20 cellular contexts compared by ENCODE assay signal in genomic region chr7:143397710-143398530, GRCh38. TPM values are rescaled to one million over a fixed set of nuclear protein-coding genes. Genes with fewer than 3 reads are reported as not detected.
DNase-seq lines count a peak whose midpoint lies in the region; ATAC-seq and TF ChIP-seq lines count a peak whose summit lies in the region.
"Had no signal": no experiment of that assay in that cellular context is flagged by ENCODE, and none has a peak within 500 bp of the region (broad histone marks: within the 10 kb centered on the region; RNA-seq: fewer than 3 reads in every experiment).

No MANE protein-coding gene starts in this region.

- no peaks in the 10 kb centered on the region for H3K79me1 ChIP-seq in H9 (ENCODE audit: insufficient read depth, low read depth, low read length, poor library complexity, severe bottlenecking)

- no peak overlapping the region for H3K4ac ChIP-seq in H9 (ENCODE audit: low read depth, low read length)

- H3K4me1 Mint-ChIP-seq in activated naive CD8-positive, alpha-beta T cell (ENCODE audit: low read depth) = peaks cover 22% of the 10 kb centered on the region
- peaks cover 5% of the 10 kb centered on the region for H3K4me1 Mint-ChIP-seq in activated naive CD8-positive, alpha-beta T cell treated with anti-CD3 and anti-CD28 coated beads, Interleukin-2, amount 50 U/mL, for 24 hours
- H3K4me1 Mint-ChIP-seq in H9 (no peaks in the 10 kb centered on the region), endodermal cell (no peaks in the 10 kb centered on the region)
- H3K4me1 Mint-ChIP-seq in stimulated activated effector memory CD8-positive, alpha-beta T cell treated with anti-CD3 and anti-CD28 coated beads, Interleukin-12 subunit alpha, Interleukin-12 subunit beta, amount 100 ng/mL, for 72 hours = peaks cover 17% of the 10 kb centered on the region

- TF ChIP-seq CTCF in H9 (conservative IDR thresholded peaks at IDR 0.05) = no peak
- TF ChIP-seq CTCF in endodermal cell (conservative IDR thresholded peaks at IDR 0.05) = no peak

- H3K4me1 ChIP-seq in H9 (ENCODE audit: insufficient read depth, low read length) (no peaks in the 10 kb centered on the region), endodermal cell (ENCODE audit: control insufficient read depth, insufficient read depth, low read length) (no peaks in the 10 kb centered on the region)

- H3K9ac ChIP-seq in H9 (ENCODE audit: extremely low read depth, insufficient read length, low read length) (no peak overlapping the region), endodermal cell (ENCODE audit: extremely low read depth, low read length, poor library complexity, severe bottlenecking) (no peak overlapping the region)
- H3K9ac ChIP-seq: BLaER1 treated with 17β-estradiol and CSF1 and Interleukin-3, amounts not matched to agents 10 nM and 100 nM had no signal

- H3K4me3 Mint-ChIP-seq in activated naive CD8-positive, alpha-beta T cell = no peak overlapping the region
- H3K4me3 Mint-ChIP-seq in activated naive CD8-positive, alpha-beta T cell treated with anti-CD3 and anti-CD28 coated beads, Interleukin-2, amount 50 U/mL, for 24 hours = no peak overlapping the region
- H3K4me3 Mint-ChIP-seq in H9 (no peak overlapping the region), endodermal cell (no peak overlapping the region)
- no peak overlapping the region for H3K4me3 Mint-ChIP-seq in stimulated activated effector memory CD8-positive, alpha-beta T cell treated with anti-CD3 and anti-CD28 coated beads, Interleukin-12 subunit alpha, Interleukin-12 subunit beta, amount 100 ng/mL, for 72 hours

- H3K27ac Mint-ChIP-seq in activated naive CD8-positive, alpha-beta T cell = peak overlapping the region; percentile 70
- H3K27ac Mint-ChIP-seq in activated naive CD8-positive, alpha-beta T cell treated with anti-CD3 and anti-CD28 coated beads, Interleukin-2, amount 50 U/mL, for 24 hours = no peak overlapping the region
- peak overlapping the region in 2 of 3 experiments; percentile 6 to 39; a peak in 2 of 7 replicates for H3K27ac Mint-ChIP-seq in H9
- H3K27ac Mint-ChIP-seq in endodermal cell = peak overlapping the region; percentile 21
- H3K27ac Mint-ChIP-seq in stimulated activated effector memory CD8-positive, alpha-beta T cell treated with anti-CD3 and anti-CD28 coated beads, Interleukin-12 subunit alpha, Interleukin-12 subunit beta, amount 100 ng/mL, for 72 hours = peak overlapping the region; percentile 63

- H3K27me3 Mint-ChIP-seq in activated naive CD8-positive, alpha-beta T cell = no peaks in the 10 kb centered on the region
- no peaks in the 10 kb centered on the region for H3K27me3 Mint-ChIP-seq in activated naive CD8-positive, alpha-beta T cell treated with anti-CD3 and anti-CD28 coated beads, Interleukin-2, amount 50 U/mL, for 24 hours
- H3K27me3 Mint-ChIP-seq in H9 (ENCODE audit: low read depth) = peaks cover 2% of the 10 kb centered on the region; the same call in 1 of the 2 replicates
- no peaks in the 10 kb centered on the region for H3K27me3 Mint-ChIP-seq in endodermal cell (ENCODE audit: insufficient read depth)

- H3K27me3 ChIP-seq in H9 (ENCODE audit: insufficient read depth, low read length) (no peaks in the 10 kb centered on the region), endodermal cell (ENCODE audit: control insufficient read depth, insufficient read depth, low read length, poor library complexity, severe bottlenecking) (no peaks in the 10 kb centered on the region)
- H3K27me3 ChIP-seq: BLaER1 treated with 17β-estradiol and CSF1 and Interleukin-3, amounts not matched to agents 10 nM and 100 nM; Peyer's patch had no signal

- no CpG with 5 or more reads among the region's 16 CpGs for WGBS in H9 (ENCODE audit: extremely low coverage, insufficient read length, low lambda C conversion rate)
- 87 to 93% methylated on average over 7 to 16 of the region's 16 CpGs for WGBS in endodermal cell (ENCODE audit: insufficient coverage in 1 of 2, insufficient read length in 1 of 2), 2 experiments

- no peak overlapping the region for H4K8ac ChIP-seq in H9 (replicated peaks; ENCODE audit: insufficient read length, low read depth, low read length)

- no peak overlapping the region for H3K4me3 ChIP-seq in endodermal cell (ENCODE audit: low read length)
- H3K4me3 ChIP-seq: BLaER1 treated with 17β-estradiol and CSF1 and Interleukin-3, amounts not matched to agents 10 nM and 100 nM; K562; Peyer's patch had no signal

- H3K36me3 Mint-ChIP-seq in activated naive CD8-positive, alpha-beta T cell = no peaks in the 10 kb centered on the region
- H3K36me3 Mint-ChIP-seq in activated naive CD8-positive, alpha-beta T cell treated with anti-CD3 and anti-CD28 coated beads, Interleukin-2, amount 50 U/mL, for 24 hours (ENCODE audit: low read depth) = peaks cover 1% of the 10 kb centered on the region
- H3K36me3 Mint-ChIP-seq in H9 (ENCODE audit: insufficient read depth in 1 of 3, low read depth in 3 of 3) (peaks cover 66 to 93% (median 92%) of the 10 kb centered on the region in 3 experiments), endodermal cell (ENCODE audit: low read depth) (peaks cover 73% of the 10 kb centered on the region)
- peaks cover 12% of the 10 kb centered on the region for H3K36me3 Mint-ChIP-seq in stimulated activated effector memory CD8-positive, alpha-beta T cell treated with anti-CD3 and anti-CD28 coated beads, Interleukin-12 subunit alpha, Interleukin-12 subunit beta, amount 100 ng/mL, for 72 hours

- no peak overlapping the region for H3K18ac ChIP-seq in H9 (ENCODE audit: insufficient read length, low read depth, low read length)

- H3K27ac ChIP-seq in H9 (ENCODE audit: insufficient read length, low read depth, low read length) (no peak overlapping the region), endodermal cell (ENCODE audit: low read depth, low read length) (no peak overlapping the region)
- H3K27ac ChIP-seq: BLaER1 treated with 17β-estradiol and CSF1 and Interleukin-3, amounts not matched to agents 10 nM and 100 nM; Peyer's patch had no signal

- no peaks in the 10 kb centered on the region for H3K9me3 Mint-ChIP-seq in activated naive CD8-positive, alpha-beta T cell (ENCODE audit: low read depth)
- H3K9me3 Mint-ChIP-seq in activated naive CD8-positive, alpha-beta T cell treated with anti-CD3 and anti-CD28 coated beads, Interleukin-2, amount 50 U/mL, for 24 hours = no peaks in the 10 kb centered on the region
- H3K9me3 Mint-ChIP-seq in H9 (no peaks in the 10 kb centered on the region), endodermal cell (no peaks in the 10 kb centered on the region)
- H3K9me3 Mint-ChIP-seq in stimulated activated effector memory CD8-positive, alpha-beta T cell treated with anti-CD3 and anti-CD28 coated beads, Interleukin-12 subunit alpha, Interleukin-12 subunit beta, amount 100 ng/mL, for 72 hours = no peaks in the 10 kb centered on the region

- H3K9me3 ChIP-seq in H9 (ENCODE audit: control insufficient read depth, low read depth, low read length) = no peaks in the 10 kb centered on the region
- no peaks in the 10 kb centered on the region for H3K9me3 ChIP-seq in endodermal cell (ENCODE audit: control insufficient read depth, low read length)
- H3K9me3 ChIP-seq: BLaER1 treated with 17β-estradiol and CSF1 and Interleukin-3, amounts not matched to agents 10 nM and 100 nM; Peyer's patch had no signal

- no peak overlapping the region for H3K4me2 ChIP-seq in H9 (ENCODE audit: insufficient read depth, insufficient read length, low read length)
- H3K4me2 ChIP-seq: BLaER1 treated with 17β-estradiol and CSF1 and Interleukin-3, amounts not matched to agents 10 nM and 100 nM had no signal

- H2BK15ac ChIP-seq in H9 (ENCODE audit: low read depth, low read length) = no peak overlapping the region

- H2BK20ac ChIP-seq in H9 (ENCODE audit: low read depth, low read length, poor library complexity, severe bottlenecking) = no peak overlapping the region

- H2BK5ac ChIP-seq in H9 (ENCODE audit: insufficient read length, low read length) = no peak overlapping the region

- H3K23me2 ChIP-seq in H9 (ENCODE audit: insufficient read length, low read depth, low read length, poor library complexity, severe bottlenecking) = no peaks in the 10 kb centered on the region

- H3K36me3 ChIP-seq in endodermal cell (ENCODE audit: control insufficient read depth, insufficient read depth, low read length) = peaks cover 13% of the 10 kb centered on the region

- H3K14ac ChIP-seq in H9 (ENCODE audit: insufficient read depth, low read length) = no peak overlapping the region

- no peak overlapping the region for H2AFZ ChIP-seq in H9 (ENCODE audit: low read length)

- no peak for DNase-seq in activated naive CD8-positive, alpha-beta T cell treated with anti-CD3 and anti-CD28 coated beads, Interleukin-2, amount 50 U/mL, for 24 hours
- no peak for DNase-seq in H9
- no peak for DNase-seq in endodermal cell
- no peak for DNase-seq in stimulated activated effector memory CD8-positive, alpha-beta T cell treated with anti-CD3 and anti-CD28 coated beads, Interleukin-12 subunit alpha, Interleukin-12 subunit beta, amount 100 ng/mL, for 72 hours (ENCODE audit: low spot score in 2 of 2)
- DNase-seq in ACHN = no peak
- DNase-seq: DMS 273 treated with DMSO at 0.1 percent for 48 hours; DND-41; NCI-H1694 treated with DMSO at 0.1 percent for 48 hours; NCI-H2107; NCI-H510A; NCI-H748 treated with DMSO at 0.1 percent for 48 hours; NK-92 treated with Interleukin-12 subunit alpha and Interleukin-12 subunit beta, amount 100 ng/mL, for 24 hours; Right ventricle myocardium superior had no signal

- H2AK5ac ChIP-seq in H9 (ENCODE audit: insufficient read length, low read length) = no peak overlapping the region

- H3K79me2 ChIP-seq in H9 (ENCODE audit: insufficient read depth, low read length) = 0 out of 2 replicates have a peak, but pooled peaks cover 3% of the 10 kb centered on the region

- no peak overlapping the region for H3K56ac ChIP-seq in H9 (ENCODE audit: insufficient read length, low read depth, low read length)

- no peaks in the 10 kb centered on the region for H4K20me1 ChIP-seq in H9 (ENCODE audit: control insufficient read depth, insufficient read depth, insufficient read length)

- ATAC-seq in activated naive CD8-positive, alpha-beta T cell treated with anti-CD3 and anti-CD28 coated beads, Interleukin-2, amount 50 U/mL, for 24 hours = no peak
- ATAC-seq in stimulated activated effector memory CD8-positive, alpha-beta T cell treated with anti-CD3 and anti-CD28 coated beads, Interleukin-12 subunit alpha, Interleukin-12 subunit beta, amount 100 ng/mL, for 72 hours = no peak
- ATAC-seq in HG03432 (IDR thresholded peaks at IDR 0.05; ENCODE audit: unreplicated experiment) = no peak
- ATAC-seq: K562 had no signal

- H2BK120ac ChIP-seq in H9 (ENCODE audit: low read depth, low read length, poor library complexity, severe bottlenecking) = no peak overlapping the region

- no peak overlapping the region for H4K91ac ChIP-seq in H9 (ENCODE audit: insufficient read length, low read depth, low read length)

- H2BK12ac ChIP-seq in H9 (ENCODE audit: insufficient read length, low read depth, low read length) = no peak overlapping the region

- no peak overlapping the region for H4K5ac ChIP-seq in H9 (ENCODE audit: insufficient read length, low read depth, low read length)

- in situ Hi-C loops in ACHN (cut with HindIII; ENCODE audit: low pct_ligation_motif_present, low pct_unique_long_range_greater_than_20kb, low sequenced_read_pairs) = no loop called here

- no peak overlapping the region for H3T11ph ChIP-seq in H9 (ENCODE audit: low read length)

- no peak overlapping the region for H3K23ac ChIP-seq in H9 (ENCODE audit: insufficient read length, low read depth, low read length)

RNA-seq across cellular contexts. Expression of gene EPHA1, which starts 10.7 kb away (rescaled TPM):
- total RNA-seq in H9 (2021) (109 and 119 TPM in 2 replicates), endodermal cell (100 to 1,000 TPM in 1 of 2 donors, 10 to 100 TPM in 1; 70.0 to 103 TPM)
- polyA plus RNA-seq in endodermal cell (2013, experiment 1 of 2) = 8.4 TPM
- polyA plus RNA-seq in endodermal cell (2013, experiment 2 of 2) = 5.8 TPM
- total RNA-seq: G401 had no signal

RNA-seq across cellular contexts. Expression of gene ZYX, which starts 16.8 kb away (rescaled TPM):
- total RNA-seq in H9 (2021) (236 and 237 TPM in 2 replicates), endodermal cell (100 to 1,000 TPM; 127 to 161 TPM)
- polyA plus RNA-seq in endodermal cell (2013, experiment 1 of 2) = 116 TPM
- 102 TPM for polyA plus RNA-seq in endodermal cell (2013, experiment 2 of 2)

RNA-seq across cellular contexts. Expression of gene FAM131B, which starts 35.4 kb away (rescaled TPM):
- total RNA-seq in H9 (2021) (17.3 and 18.5 TPM in 2 replicates), endodermal cell (1 to 10 TPM; 1.9 to 3.6 TPM)
- 26.5 TPM for polyA plus RNA-seq in endodermal cell (2013, experiment 1 of 2)
- polyA plus RNA-seq in endodermal cell (2013, experiment 2 of 2) = 21.7 TPM

RNA-seq across cellular contexts. Expression of gene TAS2R60, which starts 45.3 kb away (rescaled TPM):
- not detected in 2 replicates for total RNA-seq in H9 (2021)
- total RNA-seq in endodermal cell = under 1 TPM in 1 of 2 donors, not detected in 1; 0.37 TPM
- not detected for polyA plus RNA-seq in endodermal cell (2013, experiment 1 of 2)
- polyA plus RNA-seq in endodermal cell (2013, experiment 2 of 2) = not detected
- total RNA-seq: A673, G401, K562, Right ventricle myocardium superior had no signal
